In genomic region chr10:61995093-61995492, GRCh38 we compare ENCODE assay signal across 13 cellular contexts.
DNase-seq lines count a peak whose midpoint lies in the region; ATAC-seq and TF ChIP-seq lines count a peak whose summit lies in the region.
"Had no signal": no experiment of that assay in that cellular context is flagged by ENCODE, and none has a peak within 500 bp of the region (broad histone marks: within the 10 kb centered on the region; RNA-seq: fewer than 3 reads in every experiment).

No MANE protein-coding gene starts in this region.

- H3K4me1 ChIP-seq in CD4-positive, alpha-beta memory T cell (ENCODE audit: insufficient read depth, low read length), result peaks cover 57% of the 10 kb centered on the region
- peaks cover 100% of the 10 kb centered on the region for H3K4me1 ChIP-seq in OCI-LY7 (ENCODE audit: insufficient read depth, low read length, poor library complexity, severe bottlenecking)
- H3K4me1 ChIP-seq in esophagus squamous epithelium, result peaks cover 10 to 47% (median 35%) of the 10 kb centered on the region in 3 donors

- no peak for TF ChIP-seq POLR2A in esophagus squamous epithelium (IDR thresholded peaks at IDR 0.05)

- no peak overlapping the region for H2AFZ ChIP-seq in OCI-LY7 (ENCODE audit: low read length)

- H3K4me3 Mint-ChIP-seq in CD4-positive, alpha-beta memory T cell, result peak overlapping the region in 2 of 8 donors; percentile 8 to 20

- no peaks in the 10 kb centered on the region for H3K9me3 ChIP-seq in CD4-positive, alpha-beta memory T cell (ENCODE audit: control insufficient read depth in 1 of 2, low read length in 2 of 2)
- H3K9me3 ChIP-seq in OCI-LY7 (ENCODE audit: low read length), result 0 out of 2 replicates have a peak, but pooled peaks cover 4% of the 10 kb centered on the region
- no peaks in the 10 kb centered on the region for H3K9me3 ChIP-seq in esophagus squamous epithelium

- peak overlapping the region in 5 of 7 donors; percentile 9 to 94 (median 37) for H3K27ac Mint-ChIP-seq in CD4-positive, alpha-beta memory T cell

- peaks cover 0 to 3% (median 0%) of the 10 kb centered on the region in 8 donors for H3K9me3 Mint-ChIP-seq in CD4-positive, alpha-beta memory T cell
- H3K9me3 Mint-ChIP-seq: stimulated activated naive CD8-positive, alpha-beta T cell treated with anti-CD3 and anti-CD28 coated beads, Interleukin-15, amount 100 ng/mL, for 72 hours had no signal

- intact Hi-C loops in CD4-positive, alpha-beta memory T cell (cut with micrococcal nuclease), result no loop called here
- intact Hi-C loops in OCI-LY7 (cut with micrococcal nuclease; ENCODE audit: unreplicated experiment), result no loop called here
- intact Hi-C loops in esophagus squamous epithelium (cut with DNase I), result no loop called here

- H3K36me3 ChIP-seq in CD4-positive, alpha-beta memory T cell (ENCODE audit: insufficient read depth, low read length), result no peaks in the 10 kb centered on the region
- H3K36me3 ChIP-seq in OCI-LY7 (ENCODE audit: insufficient read depth, low read length), result peaks cover 31% of the 10 kb centered on the region
- H3K36me3 ChIP-seq in esophagus squamous epithelium, result peaks cover 0 to 7% (median 0%) of the 10 kb centered on the region in 3 donors

- no peak overlapping the region for H3K4me3 ChIP-seq in CD4-positive, alpha-beta memory T cell (ENCODE audit: low read length in 2 of 2)
- H3K4me3 ChIP-seq in OCI-LY7 (ENCODE audit: low read depth, low read length, poor library complexity, severe bottlenecking), result peak overlapping the region; percentile 58
- peak overlapping the region in 1 of 4 donors; percentile 9 for H3K4me3 ChIP-seq in esophagus squamous epithelium
- no peak overlapping the region for H3K4me3 ChIP-seq in skin epidermis

- POLR2A ChIA-PET in CD4-positive, alpha-beta memory T cell (lab: Charles Lee; ENCODE audit: partially characterized antibody), result interaction anchor here (1.1 to 1.5 kb wide), 3 partner anchors 9 to 95 kb away, joined by 4 to 5 read pairs (median 4); no protein-coding TSS in a partner anchor
- POLR2A ChIA-PET in OCI-LY7 (lab: Charles Lee), result interaction anchor here (0.9 to 4.1 kb wide), 12 partner anchors 9 to 97 kb away, joined by 3 to 19 read pairs (median 5); partner anchors contain the start of gene ARID5B

- no peaks in the 10 kb centered on the region for H3K27me3 ChIP-seq in CD4-positive, alpha-beta memory T cell (ENCODE audit: insufficient read depth, low read length)
- no peaks in the 10 kb centered on the region for H3K27me3 ChIP-seq in esophagus squamous epithelium

- peaks cover 74% of the 10 kb centered on the region for H3K79me2 ChIP-seq in OCI-LY7 (ENCODE audit: insufficient read depth, low read depth, low read length)

- H4K20me1 ChIP-seq in OCI-LY7 (ENCODE audit: insufficient read depth, low read length), result no peaks in the 10 kb centered on the region

- WGBS in esophagus squamous epithelium, 2 donors, result 45 to 46% methylated on average over 3 of the region's 3 CpGs

- H3K36me3 Mint-ChIP-seq in CD4-positive, alpha-beta memory T cell, result peaks cover 31 to 41% of the 10 kb centered on the region in 2 donors

- H3K27ac ChIP-seq in CD4-positive, alpha-beta memory T cell (ENCODE audit: low read depth, low read length), result no peak overlapping the region
- peak overlapping the region; percentile 80 for H3K27ac ChIP-seq in OCI-LY7 (ENCODE audit: low read depth, low read length, poor library complexity, severe bottlenecking)
- peak overlapping the region; percentile 66 to 91 (median 84) for H3K27ac ChIP-seq in esophagus squamous epithelium
- peak overlapping the region in 11 of 21 experiments; percentile 7 to 93 (median 69) for H3K27ac ChIP-seq in skin epidermis
- H3K27ac ChIP-seq: VCaP had no signal

- H3K4me2 ChIP-seq in OCI-LY7 (ENCODE audit: low read length), result peak overlapping the region; percentile 68

- no peak for DNase-seq in CD4-positive, alpha-beta memory T cell
- DNase-seq in OCI-LY7 (ENCODE audit: low spot score) (no peak), esophagus squamous epithelium (lab: John Stamatoyannopoulos, UW) (no peak), NCI-H1436 treated with DMSO at 0.1 percent for 48 hours (lab: John Stamatoyannopoulos, UW) (no peak), AG20443 (ENCODE audit: low spot score) (no peak)
- DNase-seq: central memory CD4-positive, alpha-beta T cell; NCI-H1694; Right ventricle myocardium superior; stimulated activated CD4-positive, alpha-beta T cell treated with anti-CD3 and anti-CD28 coated beads, Interleukin-4, amount 100 ng/mL, for 1 hour; stimulated activated naive CD8-positive, alpha-beta T cell treated with anti-CD3 and anti-CD28 coated beads, Interleukin-15, amount 100 ng/mL, for 72 hours had no signal

- peaks cover 0 to 3% of the 10 kb centered on the region in 2 donors for H3K27me3 Mint-ChIP-seq in CD4-positive, alpha-beta memory T cell
- H3K27me3 Mint-ChIP-seq: stimulated activated naive CD8-positive, alpha-beta T cell treated with anti-CD3 and anti-CD28 coated beads, Interleukin-15, amount 100 ng/mL, for 72 hours had no signal

- BruUV-seq in OCI-LY7 (replicated peaks; lab: Mats Ljungman, UMichigan), result no TSS peak

- CTCF ChIA-PET in CD4-positive, alpha-beta memory T cell (lab: Charles Lee; ENCODE audit: partially characterized antibody), result interaction anchor here (1.3 kb wide), 1 partner anchor 44 kb away, joined by 5 read pairs; no protein-coding TSS in a partner anchor
- CTCF ChIA-PET in OCI-LY7 (lab: Charles Lee; ENCODE audit: unreplicated experiment), result interaction anchor here (0.8 kb wide), 1 partner anchor 32 kb away, joined by 3 read pairs; no protein-coding TSS in a partner anchor

- TF ChIP-seq CTCF in OCI-LY7 (conservative IDR thresholded peaks at IDR 0.05; ENCODE audit: low read length) (no peak), esophagus squamous epithelium (IDR thresholded peaks at IDR 0.05) (no peak)

- peaks cover 48 to 79% (median 57%) of the 10 kb centered on the region in 4 donors for H3K4me1 Mint-ChIP-seq in CD4-positive, alpha-beta memory T cell

- no peak for ATAC-seq in GM21576 (IDR thresholded peaks at IDR 0.05; ENCODE audit: unreplicated experiment)
- ATAC-seq: stimulated activated naive CD8-positive, alpha-beta T cell treated with anti-CD3 and anti-CD28 coated beads, Interleukin-15, amount 100 ng/mL, for 72 hours had no signal

- H3K9me2 ChIP-seq in OCI-LY7 (ENCODE audit: insufficient read depth, low read length), result no peaks in the 10 kb centered on the region
